Comparison of ENCODE assay signal across 8 cellular contexts in the genomic region with DNA sequence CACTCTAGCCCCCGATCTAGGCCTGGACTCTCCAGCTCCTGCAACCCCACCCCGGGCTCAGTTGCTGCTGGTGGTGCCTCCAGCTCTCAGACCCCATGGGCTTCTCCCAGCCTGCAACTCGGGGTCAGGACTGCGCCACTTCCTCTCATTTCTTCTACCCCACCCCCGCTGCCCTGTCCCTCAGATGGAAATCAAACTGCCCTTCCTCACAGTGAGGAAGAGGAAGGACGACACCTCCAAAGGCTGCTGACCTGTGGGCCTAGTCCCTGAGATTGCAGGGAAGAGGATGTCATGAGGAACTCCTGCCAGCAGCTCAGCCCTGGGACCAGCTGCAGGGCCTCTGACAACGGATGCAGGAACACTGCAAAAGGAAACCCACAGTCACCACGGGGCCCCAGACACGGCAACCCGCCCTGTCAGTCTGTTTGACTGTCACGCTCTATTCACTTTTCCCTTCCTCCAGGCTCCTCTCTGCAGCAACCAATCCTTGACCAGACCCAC. TPM values are rescaled to one million over a fixed set of nuclear protein-coding genes. Genes with fewer than 3 reads are reported as not detected.
A peak's percentile ranks its signal among the peaks of the same experiment; 100 is the strongest.
DNase-seq lines count a peak whose midpoint lies in the region; ATAC-seq and TF ChIP-seq lines count a peak whose summit lies in the region.

No MANE protein-coding gene starts in this region.

- peak; percentile 46 for ATAC-seq in CD8-positive, alpha-beta T cell
- ATAC-seq in GM21786 (IDR thresholded peaks at IDR 0.05; ENCODE audit: unreplicated experiment) (peak; percentile 54), left lung (no peak), esophagus mucosa (no peak)

- H3K36me3 ChIP-seq in CD8-positive, alpha-beta T cell (ENCODE audit: insufficient read depth, low read length): peaks cover 12% of the 10 kb centered on the region
- peaks cover 46% of the 10 kb centered on the region for H3K36me3 ChIP-seq in OCI-LY7 (ENCODE audit: insufficient read depth, low read length)
- H3K36me3 ChIP-seq in left lung: peaks cover 0 to 15% of the 10 kb centered on the region in 2 donors

- POLR2A ChIA-PET in CD8-positive, alpha-beta T cell (lab: Charles Lee): interaction anchor here (0.7 to 7.9 kb wide), 7 partner anchors 10 to 285 kb away, joined by 3 to 102 read pairs (median 5); a partner anchor contains a TSS
- POLR2A ChIA-PET in OCI-LY7 (lab: Charles Lee): interaction anchor here (0.8 to 4.0 kb wide), 7 partner anchors 10 to 46 kb away, joined by 3 to 17 read pairs (median 3); a partner anchor contains a TSS

- CTCF ChIA-PET in CD8-positive, alpha-beta T cell (lab: Charles Lee): interaction anchor here (1.0 to 12.1 kb wide), 7 partner anchors 9 to 144 kb away, joined by 3 to 146 read pairs (median 9); partner anchors contain the start of gene ZNF410
- CTCF ChIA-PET in OCI-LY7 (lab: Charles Lee; ENCODE audit: unreplicated experiment): interaction anchor here (0.8 to 1.7 kb wide), 5 partner anchors 11 to 30 kb away, joined by 4 to 5 read pairs (median 4); no protein-coding TSS in a partner anchor

- peaks cover 89% of the 10 kb centered on the region for H3K4me1 Mint-ChIP-seq in CD8-positive, alpha-beta T cell (ENCODE audit: low read depth)

- peak overlapping the region; percentile 52 for H3K4me3 ChIP-seq in CD8-positive, alpha-beta T cell (ENCODE audit: low read depth, low read length)
- peak overlapping the region; percentile 58 for H3K4me3 ChIP-seq in OCI-LY7 (ENCODE audit: low read depth, low read length, poor library complexity, severe bottlenecking)
- H3K4me3 ChIP-seq in left lung: no peak overlapping the region

- intact Hi-C loops in CD8-positive, alpha-beta T cell (cut with DNase I, micrococcal nuclease): loop anchor here in 1 of 2 experiments (5.0 kb wide), 1 partner anchor 209 kb away; the partner anchor contains the start of genes COQ6 and FAM161B
- intact Hi-C loops in OCI-LY7 (cut with micrococcal nuclease; ENCODE audit: unreplicated experiment) (loop anchor here (1.0 to 5.0 kb wide), 3 partner anchors 11 to 84 kb away; no protein-coding TSS in a partner anchor), left lung (cut with DNase I) (no loop called here)

- peak in 4 of 7 experiments; percentile 66 to 79 (median 72) for DNase-seq in CD8-positive, alpha-beta T cell
- DNase-seq in OCI-LY7 (ENCODE audit: low spot score): peak; percentile 68
- DNase-seq in activated naive CD4-positive, alpha-beta T cell treated with anti-CD3 and anti-CD28 coated beads, Interleukin-2, amount 50 U/mL, for 16 hours: peak; percentile 55
- DNase-seq in left lung: peak; percentile 70 to 89
- peak in 21 of 49 donors; percentile 7 to 56 (median 33) for DNase-seq in substantia nigra (lab: John Stamatoyannopoulos, UW)
- DNase-seq in NCI-H226: no peak

- no peaks in the 10 kb centered on the region for H3K27me3 ChIP-seq in CD8-positive, alpha-beta T cell (ENCODE audit: insufficient read depth, low read length)
- H3K27me3 ChIP-seq in left lung: no peaks in the 10 kb centered on the region

- peak overlapping the region; percentile 89 for H3K4me2 ChIP-seq in OCI-LY7 (ENCODE audit: low read length)

- H3K9me3 ChIP-seq in CD8-positive, alpha-beta T cell (ENCODE audit: low read length): no peaks in the 10 kb centered on the region
- no peaks in the 10 kb centered on the region for H3K9me3 ChIP-seq in OCI-LY7 (ENCODE audit: low read length)
- H3K9me3 ChIP-seq in left lung: no peaks in the 10 kb centered on the region

- H3K27ac ChIP-seq in CD8-positive, alpha-beta T cell (ENCODE audit: low read depth, low read length): peak overlapping the region; percentile 43
- H3K27ac ChIP-seq in OCI-LY7 (ENCODE audit: low read depth, low read length, poor library complexity, severe bottlenecking) (peak overlapping the region; percentile 70), left lung (peak overlapping the region; percentile 69 to 82), substantia nigra (ENCODE audit: low read depth, low read length, poor library complexity, severe bottlenecking) (peak overlapping the region; percentile 56)

- H3K9me3 Mint-ChIP-seq in CD8-positive, alpha-beta T cell: no peaks in the 10 kb centered on the region

- peak overlapping the region; percentile 80 for H3K4me3 Mint-ChIP-seq in CD8-positive, alpha-beta T cell

- H3K27me3 Mint-ChIP-seq in CD8-positive, alpha-beta T cell (ENCODE audit: low read depth): no peaks in the 10 kb centered on the region

- peak overlapping the region; percentile 94 for H3K27ac Mint-ChIP-seq in CD8-positive, alpha-beta T cell

- no TSS peak for BruUV-seq in OCI-LY7 (replicated peaks; lab: Mats Ljungman, UMichigan)

- H3K36me3 Mint-ChIP-seq in CD8-positive, alpha-beta T cell: peaks cover 19% of the 10 kb centered on the region

- H4K20me1 ChIP-seq in OCI-LY7 (ENCODE audit: insufficient read depth, low read length): peaks cover 63% of the 10 kb centered on the region

- H2AFZ ChIP-seq in OCI-LY7 (ENCODE audit: low read length): no peak overlapping the region

- TF ChIP-seq CTCF in CD8-positive, alpha-beta T cell (IDR thresholded peaks at IDR 0.05): no peak
- TF ChIP-seq CTCF in OCI-LY7 (conservative IDR thresholded peaks at IDR 0.05; ENCODE audit: low read length) (no peak), left lung (IDR thresholded peaks at IDR 0.05) (no peak)

- no peaks in the 10 kb centered on the region for H3K9me2 ChIP-seq in OCI-LY7 (ENCODE audit: insufficient read depth, low read length)

- peaks cover 100% of the 10 kb centered on the region for H3K4me1 ChIP-seq in CD8-positive, alpha-beta T cell (ENCODE audit: insufficient read depth, low read length)
- H3K4me1 ChIP-seq in OCI-LY7 (ENCODE audit: insufficient read depth, low read length, poor library complexity, severe bottlenecking): peaks cover 79% of the 10 kb centered on the region
- peaks cover 82 to 98% of the 10 kb centered on the region in 2 donors for H3K4me1 ChIP-seq in left lung

- H3K79me2 ChIP-seq in OCI-LY7 (ENCODE audit: insufficient read depth, low read depth, low read length): peaks cover 100% of the 10 kb centered on the region

RNA-seq across cellular contexts. Expression of gene PNMA1, which starts 29.3 kb away (rescaled TPM):
- 10 to 100 TPM; 39.4 to 39.8 TPM for total RNA-seq in CD8-positive, alpha-beta T cell
- total RNA-seq in OCI-LY7 (2014; rRNA removed; shearing (Covaris generic)): 5.8 and 6.0 TPM in 2 replicates
- total RNA-seq in OCI-LY7 (2022): 14.5 and 14.6 TPM in 2 replicates
- 10 to 100 TPM; 30.8 to 32.4 TPM for total RNA-seq in left lung
- total RNA-seq in esophagus mucosa: 11.6 TPM

Comparison
In these comparisons a context has a peak if more than half of its experiments do, and no peak if none do; other contexts are left out.
1. ATAC-seq: peak in CD8-positive, alpha-beta T cell (single experiment) and GM21786 (single experiment); none in left lung (single experiment) and esophagus mucosa (single experiment).
2. H3K4me3 ChIP-seq: peak in CD8-positive, alpha-beta T cell (single experiment) and OCI-LY7 (single experiment); none in left lung (0 of 2).
3. Peak in every context shown above with its lines, with median percentiles within 50 percentile points of each other: H3K27ac ChIP-seq.